3 cellular contexts compared by ENCODE assay signal in the genomic region with DNA sequence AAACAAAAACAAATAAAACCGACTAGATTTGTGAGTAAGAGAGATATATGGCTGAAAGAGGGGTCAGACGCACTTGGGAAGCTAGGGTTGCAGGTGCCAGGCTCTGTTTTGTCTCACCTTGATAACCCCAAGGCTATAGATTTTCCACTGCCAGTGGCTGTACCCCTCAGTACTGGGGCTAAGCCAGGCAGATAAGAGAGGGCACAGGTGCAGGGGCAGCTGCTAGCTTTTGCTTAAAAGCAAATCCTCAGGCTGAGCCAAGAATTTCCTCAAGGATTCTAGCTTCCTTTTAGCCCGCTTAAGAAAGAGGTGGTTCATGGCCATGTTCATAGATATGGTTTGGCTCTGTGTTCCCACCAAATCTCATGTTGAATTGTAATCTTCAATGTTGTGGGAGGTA.
TF ChIP-seq lines count a peak whose summit lies in the region.

No MANE protein-coding gene starts in this region.

TF ChIP-seq in SK-N-SH, 30 proteins besides CTCF, POLR2A, EP300 and RAD21 (continued from another document):
- TF ChIP-seq IRF3 (IDR thresholded peaks at IDR 0.05; ENCODE audit: low read depth, low read length) = no peak
- TF ChIP-seq RFX5 (IDR thresholded peaks at IDR 0.05; ENCODE audit: low read length) = no peak
- TF ChIP-seq FOSL2 (IDR thresholded peaks at IDR 0.05; ENCODE audit: borderline replicate concordance, low read depth) = no peak
- TF ChIP-seq GATA2 (CRISPR knock-in tag; IDR thresholded peaks at IDR 0.05) = no peak

TF ChIP-seq in SK-N-SH treated with all-trans-retinoic acid at 6 μM for 48 hours, 23 proteins besides CTCF, POLR2A, EP300 and RAD21 (continued from another document):
- TF ChIP-seq POU6F1 (CRISPR knock-in tag; IDR thresholded peaks at IDR 0.05; ENCODE audit: borderline replicate concordance, low read depth) = no peak
- no peak for TF ChIP-seq ZFP30 (CRISPR knock-in tag; IDR thresholded peaks at IDR 0.05)
- no peak for TF ChIP-seq PATZ1 (CRISPR knock-in tag; IDR thresholded peaks at IDR 0.05; ENCODE audit: borderline replicate concordance)
- no peak for TF ChIP-seq TOX (CRISPR knock-in tag; IDR thresholded peaks at IDR 0.05; ENCODE audit: borderline replicate concordance)
- no peak for TF ChIP-seq OSR1 (CRISPR knock-in tag; IDR thresholded peaks at IDR 0.05)
- no peak for TF ChIP-seq CREB5 (CRISPR knock-in tag; IDR thresholded peaks at IDR 0.05; ENCODE audit: low read depth)
- no peak for TF ChIP-seq CSRNP3 (CRISPR knock-in tag; IDR thresholded peaks at IDR 0.05)
- no peak for TF ChIP-seq RARB (CRISPR knock-in tag; IDR thresholded peaks at IDR 0.05)
- no peak for TF ChIP-seq PPARA (CRISPR knock-in tag; IDR thresholded peaks at IDR 0.05; ENCODE audit: borderline replicate concordance)
- TF ChIP-seq TCF4 (CRISPR knock-in tag; IDR thresholded peaks at IDR 0.05; ENCODE audit: borderline replicate concordance) = no peak
- TF ChIP-seq, protein P1, sequence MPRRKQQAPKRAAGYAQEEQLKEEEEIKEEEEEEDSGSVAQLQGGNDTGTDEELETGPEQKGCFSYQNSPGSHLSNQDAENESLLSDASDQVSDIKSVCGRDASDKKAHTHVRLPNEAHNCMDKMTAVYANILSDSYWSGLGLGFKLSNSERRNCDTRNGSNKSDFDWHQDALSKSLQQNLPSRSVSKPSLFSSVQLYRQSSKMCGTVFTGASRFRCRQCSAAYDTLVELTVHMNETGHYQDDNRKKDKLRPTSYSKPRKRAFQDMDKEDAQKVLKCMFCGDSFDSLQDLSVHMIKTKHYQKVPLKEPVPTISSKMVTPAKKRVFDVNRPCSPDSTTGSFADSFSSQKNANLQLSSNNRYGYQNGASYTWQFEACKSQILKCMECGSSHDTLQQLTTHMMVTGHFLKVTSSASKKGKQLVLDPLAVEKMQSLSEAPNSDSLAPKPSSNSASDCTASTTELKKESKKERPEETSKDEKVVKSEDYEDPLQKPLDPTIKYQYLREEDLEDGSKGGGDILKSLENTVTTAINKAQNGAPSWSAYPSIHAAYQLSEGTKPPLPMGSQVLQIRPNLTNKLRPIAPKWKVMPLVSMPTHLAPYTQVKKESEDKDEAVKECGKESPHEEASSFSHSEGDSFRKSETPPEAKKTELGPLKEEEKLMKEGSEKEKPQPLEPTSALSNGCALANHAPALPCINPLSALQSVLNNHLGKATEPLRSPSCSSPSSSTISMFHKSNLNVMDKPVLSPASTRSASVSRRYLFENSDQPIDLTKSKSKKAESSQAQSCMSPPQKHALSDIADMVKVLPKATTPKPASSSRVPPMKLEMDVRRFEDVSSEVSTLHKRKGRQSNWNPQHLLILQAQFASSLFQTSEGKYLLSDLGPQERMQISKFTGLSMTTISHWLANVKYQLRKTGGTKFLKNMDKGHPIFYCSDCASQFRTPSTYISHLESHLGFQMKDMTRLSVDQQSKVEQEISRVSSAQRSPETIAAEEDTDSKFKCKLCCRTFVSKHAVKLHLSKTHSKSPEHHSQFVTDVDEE (CRISPR knock-in tag; IDR thresholded peaks at IDR 0.05) = no peak
- TF ChIP-seq ZNF8 (CRISPR knock-in tag; IDR thresholded peaks at IDR 0.05) = no peak
- TF ChIP-seq GLIS3 (CRISPR knock-in tag; IDR thresholded peaks at IDR 0.05) = no peak

TF ChIP-seq in endothelial cell of umbilical vein, 7 proteins besides CTCF, POLR2A, EP300 and RAD21 (continued from another document):
- no peak for TF ChIP-seq EZH2 (IDR thresholded peaks at IDR 0.05; ENCODE audit: borderline replicate concordance, low read depth, low read length, severe bottlenecking)
